ENCODE assay signal across 8 cellular contexts in genomic region chr13:76993021-76993420, GRCh38. TPM values are rescaled to one million over a fixed set of nuclear protein-coding genes. Genes with fewer than 3 reads are reported as not detected.
DNase-seq lines count a peak whose midpoint lies in the region; ATAC-seq and TF ChIP-seq lines count a peak whose summit lies in the region.

No MANE protein-coding gene starts in this region.

- H3K36me3 ChIP-seq in liver (ENCODE audit: control insufficient read depth in 4 of 4, insufficient read depth in 3 of 4, low read depth in 1 of 4, low read length in 3 of 4): peaks cover 0 to 6% (median 4%) of the 10 kb centered on the region in 4 donors
- peaks cover 0 to 13% (median 5%) of the 10 kb centered on the region in 4 donors for H3K36me3 ChIP-seq in transverse colon

- TF ChIP-seq EP300 in transverse colon (IDR thresholded peaks at IDR 0.05; ENCODE audit: low read depth): no peak

- TF ChIP-seq CTCF in liver (IDR thresholded peaks at IDR 0.05; ENCODE audit: low read depth, low read length, missing input control) (no peak), transverse colon (IDR thresholded peaks at IDR 0.05) (no peak)

- peak overlapping the region; percentile 86 to 97 for H3K27ac ChIP-seq in liver (ENCODE audit: low read depth in 1 of 2, low read length in 2 of 2)
- peak overlapping the region; percentile 90 to 93 (median 92) for H3K27ac ChIP-seq in transverse colon

- H3K4me3 ChIP-seq in liver (ENCODE audit: low read depth in 1 of 3, low read length in 3 of 3) (peak overlapping the region in 2 of 3 donors; percentile 78 to 84), transverse colon (peak overlapping the region; percentile 57 to 82 (median 68))

- intact Hi-C loops in transverse colon (cut with DNase I; ENCODE audit: low total_unique reads): no loop called here

- peaks cover 2 to 19% of the 10 kb centered on the region in 2 donors for H3K36me3 Mint-ChIP-seq in activated T-cell treated with anti-CD3 and anti-CD28 coated beads, Interleukin-2, amount 50 U/mL, for 72 hours (ENCODE audit: insufficient read depth in 2 of 2)

- no peak for ATAC-seq in activated T-cell treated with anti-CD3 and anti-CD28 coated beads, Interleukin-2, amount 50 U/mL, for 72 hours (replicated peaks in 1 of 2)
- no peak for ATAC-seq in HG02571 (IDR thresholded peaks at IDR 0.05; ENCODE audit: unreplicated experiment)
- no peak for ATAC-seq in GM21367 (IDR thresholded peaks at IDR 0.05; ENCODE audit: unreplicated experiment)
- no peak for ATAC-seq in GM18519 (IDR thresholded peaks at IDR 0.05; ENCODE audit: low FRiP score, unreplicated experiment)

- peaks cover 0 to 23% (median 14%) of the 10 kb centered on the region in 4 donors for H3K4me1 ChIP-seq in liver (ENCODE audit: control insufficient read depth in 4 of 4, insufficient read depth in 4 of 4, low read length in 3 of 4)
- peaks cover 0 to 13% (median 4%) of the 10 kb centered on the region in 4 donors for H3K4me1 ChIP-seq in transverse colon

- TF ChIP-seq POLR2A in transverse colon (IDR thresholded peaks at IDR 0.05): no peak

- in situ Hi-C loops in transverse colon (cut with MboI; ENCODE audit: low pct_ligation_motif_present in 1 of 4, low pct_unique_long_range_greater_than_20kb in 1 of 4, low sequenced_read_pairs in 3 of 4): no loop called here

- 52% methylated on average over 3 of the region's 3 CpGs for WGBS in liver
- WGBS in transverse colon (ENCODE audit: low coverage in 1 of 2), 2 donors: 37 to 43% methylated on average over 3 of the region's 3 CpGs

- H3K27ac Mint-ChIP-seq in activated T-cell treated with anti-CD3 and anti-CD28 coated beads, Interleukin-2, amount 50 U/mL, for 72 hours: peak overlapping the region; percentile 92

- H3K9me3 ChIP-seq in liver (ENCODE audit: control insufficient read depth in 4 of 4, low read length in 3 of 4): no peaks in the 10 kb centered on the region
- no peaks in the 10 kb centered on the region for H3K9me3 ChIP-seq in transverse colon

- H3K27me3 ChIP-seq in liver (ENCODE audit: control insufficient read depth in 4 of 4, insufficient read depth in 4 of 4, low read length in 3 of 4) (no peaks in the 10 kb centered on the region), transverse colon (no peaks in the 10 kb centered on the region)

- peak overlapping the region; percentile 97 to 98 for H3K4me3 Mint-ChIP-seq in activated T-cell treated with anti-CD3 and anti-CD28 coated beads, Interleukin-2, amount 50 U/mL, for 72 hours

- peaks cover 34% of the 10 kb centered on the region for H3K4me1 Mint-ChIP-seq in activated T-cell treated with anti-CD3 and anti-CD28 coated beads, Interleukin-2, amount 50 U/mL, for 72 hours (ENCODE audit: low read depth)

- TF ChIP-seq RAD21 in liver (IDR thresholded peaks at IDR 0.05): no peak

- H3K9me3 Mint-ChIP-seq in activated T-cell treated with anti-CD3 and anti-CD28 coated beads, Interleukin-2, amount 50 U/mL, for 72 hours: no peaks in the 10 kb centered on the region

- H3K9ac ChIP-seq in liver (ENCODE audit: low read depth in 1 of 2, low read length in 2 of 2): peak overlapping the region; percentile 42 to 92

- no peak for DNase-seq in activated T-cell treated with anti-CD3 and anti-CD28 coated beads, Interleukin-2, amount 50 U/mL, for 72 hours
- DNase-seq in activated T-cell treated with anti-CD3 and anti-CD28 coated beads for 4 hours (no peak), astrocyte of the hippocampus (ENCODE audit: low read depth, low spot score) (peak; percentile 24), transverse colon (no peak)

- H3K27me3 Mint-ChIP-seq in activated T-cell treated with anti-CD3 and anti-CD28 coated beads, Interleukin-2, amount 50 U/mL, for 72 hours (ENCODE audit: low read depth): no peaks in the 10 kb centered on the region

TF ChIP-seq in liver, 16 proteins besides CTCF, POLR2A, EP300 and RAD21:
- no peak for TF ChIP-seq JUND (IDR thresholded peaks at IDR 0.05)
- TF ChIP-seq HNF4G (IDR thresholded peaks at IDR 0.05): no peak
- no peak for TF ChIP-seq FOXA1 (IDR thresholded peaks at IDR 0.05)
- TF ChIP-seq SP1 (IDR thresholded peaks at IDR 0.05): no peak
- TF ChIP-seq, protein P1, sequence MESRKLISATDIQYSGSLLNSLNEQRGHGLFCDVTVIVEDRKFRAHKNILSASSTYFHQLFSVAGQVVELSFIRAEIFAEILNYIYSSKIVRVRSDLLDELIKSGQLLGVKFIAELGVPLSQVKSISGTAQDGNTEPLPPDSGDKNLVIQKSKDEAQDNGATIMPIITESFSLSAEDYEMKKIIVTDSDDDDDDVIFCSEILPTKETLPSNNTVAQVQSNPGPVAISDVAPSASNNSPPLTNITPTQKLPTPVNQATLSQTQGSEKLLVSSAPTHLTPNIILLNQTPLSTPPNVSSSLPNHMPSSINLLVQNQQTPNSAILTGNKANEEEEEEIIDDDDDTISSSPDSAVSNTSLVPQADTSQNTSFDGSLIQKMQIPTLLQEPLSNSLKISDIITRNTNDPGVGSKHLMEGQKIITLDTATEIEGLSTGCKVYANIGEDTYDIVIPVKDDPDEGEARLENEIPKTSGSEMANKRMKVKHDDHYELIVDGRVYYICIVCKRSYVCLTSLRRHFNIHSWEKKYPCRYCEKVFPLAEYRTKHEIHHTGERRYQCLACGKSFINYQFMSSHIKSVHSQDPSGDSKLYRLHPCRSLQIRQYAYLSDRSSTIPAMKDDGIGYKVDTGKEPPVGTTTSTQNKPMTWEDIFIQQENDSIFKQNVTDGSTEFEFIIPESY (IDR thresholded peaks at IDR 0.05): no peak
- no peak for TF ChIP-seq RXRA (IDR thresholded peaks at IDR 0.05)
- no peak for TF ChIP-seq FOXA2 (IDR thresholded peaks at IDR 0.05)
- TF ChIP-seq, protein P2, sequence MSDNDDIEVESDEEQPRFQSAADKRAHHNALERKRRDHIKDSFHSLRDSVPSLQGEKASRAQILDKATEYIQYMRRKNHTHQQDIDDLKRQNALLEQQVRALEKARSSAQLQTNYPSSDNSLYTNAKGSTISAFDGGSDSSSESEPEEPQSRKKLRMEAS (IDR thresholded peaks at IDR 0.05): no peak
- no peak for TF ChIP-seq GABPA (IDR thresholded peaks at IDR 0.05 in 1 of 2, conservative IDR thresholded peaks at IDR 0.05 in 1 of 2)

RNA-seq across cellular contexts. Expression of gene CLN5, which starts 1.1 kb away (rescaled TPM):
- 10 to 100 TPM; 14.0 to 16.4 TPM for total RNA-seq in activated T-cell treated with anti-CD3 and anti-CD28 coated beads, Interleukin-2, amount 50 U/mL, for 72 hours
- total RNA-seq in liver (10 to 100 TPM; 17.6 to 18.2 TPM), transverse colon (10 to 100 TPM in 3 of 4 donors, 1 to 10 TPM in 1; 1.6 to 28.7 (median 21.8) TPM)
- polyA plus RNA-seq in liver: 10 to 100 TPM; 11.6 to 12.0 TPM

RNA-seq across cellular contexts. Expression of gene FBXL3, which starts 33.9 kb away (rescaled TPM):
- 10 to 100 TPM; 40.3 to 44.5 TPM for total RNA-seq in activated T-cell treated with anti-CD3 and anti-CD28 coated beads, Interleukin-2, amount 50 U/mL, for 72 hours
- total RNA-seq in liver (10 to 100 TPM; 42.5 to 60.4 TPM), transverse colon (100 to 1,000 TPM in 1 of 4 donors, 10 to 100 TPM in 3; 23.1 to 111 (median 88.4) TPM)
- 10 to 100 TPM; 10.2 to 13.6 TPM for polyA plus RNA-seq in liver

RNA-seq across cellular contexts. Expression of gene ACOD1, which starts 44.7 kb away (rescaled TPM):
- not detected for total RNA-seq in activated T-cell treated with anti-CD3 and anti-CD28 coated beads, Interleukin-2, amount 50 U/mL, for 72 hours
- total RNA-seq in liver: under 1 TPM in 1 of 2 donors, not detected in 1; 0.08 TPM
- polyA plus RNA-seq in liver: not detected
- under 1 TPM in 1 of 4 donors, not detected in 3; 0.32 TPM for total RNA-seq in transverse colon
